Comparison of ENCODE assay signal across 1 cellular context in the genomic region with DNA sequence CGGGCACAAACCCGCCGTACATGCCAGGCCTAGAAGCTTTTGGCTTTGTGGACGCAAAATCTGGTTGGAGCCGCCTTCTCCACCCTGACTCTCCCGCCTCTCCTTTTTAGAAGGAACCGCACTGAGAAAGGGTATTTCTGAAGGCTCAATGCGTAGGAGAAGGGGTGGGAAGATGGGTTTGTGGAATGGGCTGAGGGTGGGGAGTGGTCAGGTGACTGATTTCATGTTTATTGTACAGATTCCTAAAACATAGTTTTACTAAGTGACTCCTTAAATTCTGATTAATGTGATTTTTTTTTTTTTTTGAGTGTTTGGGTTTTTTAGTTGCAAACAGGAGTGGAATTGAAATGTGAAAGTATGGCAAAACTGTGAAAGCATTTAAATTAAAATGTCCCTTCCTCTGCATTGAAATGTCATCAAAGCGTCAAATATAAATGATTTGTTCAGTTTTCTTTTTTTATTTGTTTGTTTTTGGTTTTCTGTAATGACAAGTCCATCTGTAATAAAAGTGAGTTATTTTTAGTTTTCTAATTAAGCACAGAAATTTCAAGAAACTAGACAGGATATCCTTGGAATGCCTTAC.
TF ChIP-seq lines count a peak whose summit lies in the region.

No MANE protein-coding gene starts in this region.

TF ChIP-seq in GM23338, 12 proteins besides CTCF, POLR2A, EP300 and RAD21 (continued from another document):
- TF ChIP-seq, protein P1, sequence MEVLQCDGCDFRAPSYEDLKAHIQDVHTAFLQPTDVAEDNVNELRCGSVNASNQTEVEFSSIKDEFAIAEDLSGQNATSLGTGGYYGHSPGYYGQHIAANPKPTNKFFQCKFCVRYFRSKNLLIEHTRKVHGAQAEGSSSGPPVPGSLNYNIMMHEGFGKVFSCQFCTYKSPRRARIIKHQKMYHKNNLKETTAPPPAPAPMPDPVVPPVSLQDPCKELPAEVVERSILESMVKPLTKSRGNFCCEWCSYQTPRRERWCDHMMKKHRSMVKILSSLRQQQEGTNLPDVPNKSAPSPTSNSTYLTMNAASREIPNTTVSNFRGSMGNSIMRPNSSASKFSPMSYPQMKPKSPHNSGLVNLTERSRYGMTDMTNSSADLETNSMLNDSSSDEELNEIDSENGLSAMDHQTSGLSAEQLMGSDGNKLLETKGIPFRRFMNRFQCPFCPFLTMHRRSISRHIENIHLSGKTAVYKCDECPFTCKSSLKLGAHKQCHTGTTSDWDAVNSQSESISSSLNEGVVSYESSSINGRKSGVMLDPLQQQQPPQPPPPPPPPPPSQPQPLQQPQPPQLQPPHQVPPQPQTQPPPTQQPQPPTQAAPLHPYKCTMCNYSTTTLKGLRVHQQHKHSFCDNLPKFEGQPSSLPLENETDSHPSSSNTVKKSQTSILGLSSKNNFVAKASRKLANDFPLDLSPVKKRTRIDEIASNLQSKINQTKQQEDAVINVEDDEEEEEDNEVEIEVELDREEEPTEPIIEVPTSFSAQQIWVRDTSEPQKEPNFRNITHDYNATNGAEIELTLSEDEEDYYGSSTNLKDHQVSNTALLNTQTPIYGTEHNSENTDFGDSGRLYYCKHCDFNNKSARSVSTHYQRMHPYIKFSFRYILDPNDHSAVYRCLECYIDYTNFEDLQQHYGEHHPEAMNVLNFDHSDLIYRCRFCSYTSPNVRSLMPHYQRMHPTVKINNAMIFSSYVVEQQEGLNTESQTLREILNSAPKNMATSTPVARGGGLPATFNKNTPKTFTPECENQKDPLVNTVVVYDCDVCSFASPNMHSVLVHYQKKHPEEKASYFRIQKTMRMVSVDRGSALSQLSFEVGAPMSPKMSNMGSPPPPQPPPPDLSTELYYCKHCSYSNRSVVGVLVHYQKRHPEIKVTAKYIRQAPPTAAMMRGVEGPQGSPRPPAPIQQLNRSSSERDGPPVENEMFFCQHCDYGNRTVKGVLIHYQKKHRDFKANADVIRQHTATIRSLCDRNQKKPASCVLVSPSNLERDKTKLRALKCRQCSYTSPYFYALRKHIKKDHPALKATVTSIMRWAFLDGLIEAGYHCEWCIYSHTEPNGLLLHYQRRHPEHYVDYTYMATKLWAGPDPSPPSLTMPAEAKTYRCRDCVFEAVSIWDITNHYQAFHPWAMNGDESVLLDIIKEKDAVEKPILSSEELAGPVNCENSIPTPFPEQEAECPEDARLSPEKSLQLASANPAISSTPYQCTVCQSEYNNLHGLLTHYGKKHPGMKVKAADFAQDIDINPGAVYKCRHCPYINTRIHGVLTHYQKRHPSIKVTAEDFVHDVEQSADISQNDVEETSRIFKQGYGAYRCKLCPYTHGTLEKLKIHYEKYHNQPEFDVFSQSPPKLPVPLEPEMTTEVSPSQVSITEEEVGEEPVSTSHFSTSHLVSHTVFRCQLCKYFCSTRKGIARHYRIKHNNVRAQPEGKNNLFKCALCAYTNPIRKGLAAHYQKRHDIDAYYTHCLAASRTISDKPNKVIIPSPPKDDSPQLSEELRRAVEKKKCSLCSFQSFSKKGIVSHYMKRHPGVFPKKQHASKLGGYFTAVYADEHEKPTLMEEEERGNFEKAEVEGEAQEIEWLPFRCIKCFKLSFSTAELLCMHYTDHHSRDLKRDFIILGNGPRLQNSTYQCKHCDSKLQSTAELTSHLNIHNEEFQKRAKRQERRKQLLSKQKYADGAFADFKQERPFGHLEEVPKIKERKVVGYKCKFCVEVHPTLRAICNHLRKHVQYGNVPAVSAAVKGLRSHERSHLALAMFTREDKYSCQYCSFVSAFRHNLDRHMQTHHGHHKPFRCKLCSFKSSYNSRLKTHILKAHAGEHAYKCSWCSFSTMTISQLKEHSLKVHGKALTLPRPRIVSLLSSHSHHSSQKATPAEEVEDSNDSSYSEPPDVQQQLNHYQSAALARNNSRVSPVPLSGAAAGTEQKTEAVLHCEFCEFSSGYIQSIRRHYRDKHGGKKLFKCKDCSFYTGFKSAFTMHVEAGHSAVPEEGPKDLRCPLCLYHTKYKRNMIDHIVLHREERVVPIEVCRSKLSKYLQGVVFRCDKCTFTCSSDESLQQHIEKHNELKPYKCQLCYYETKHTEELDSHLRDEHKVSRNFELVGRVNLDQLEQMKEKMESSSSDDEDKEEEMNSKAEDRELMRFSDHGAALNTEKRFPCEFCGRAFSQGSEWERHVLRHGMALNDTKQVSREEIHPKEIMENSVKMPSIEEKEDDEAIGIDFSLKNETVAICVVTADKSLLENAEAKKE (CRISPR knock-in tag; IDR thresholded peaks at IDR 0.05): no peak
- TF ChIP-seq JUNB (IDR thresholded peaks at IDR 0.05; ENCODE audit: unreplicated experiment) (no peak), ZNF331 (CRISPR knock-in tag; IDR thresholded peaks at IDR 0.05; ENCODE audit: low read depth) (no peak)
